In the genomic region with DNA sequence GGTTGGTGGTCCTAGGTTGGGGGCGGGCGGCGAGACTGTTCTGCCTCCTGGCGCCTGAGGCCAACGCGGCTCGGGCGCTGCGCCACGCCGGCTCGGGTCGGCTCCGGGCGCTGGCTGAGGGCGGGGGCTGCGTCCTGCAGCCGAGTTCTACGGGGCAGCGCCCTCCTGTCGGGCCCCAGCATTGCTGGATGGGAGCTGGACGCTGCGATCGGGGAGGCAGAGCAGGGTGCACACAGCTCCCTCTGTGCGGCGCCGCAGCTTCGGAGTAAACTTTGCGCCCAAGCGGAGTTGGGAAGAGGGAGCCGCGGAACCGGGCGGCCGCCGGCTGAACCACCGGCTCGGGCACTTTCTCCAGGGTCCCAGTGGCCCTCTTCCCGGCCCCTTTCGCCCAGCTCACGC, we compare ENCODE assay signal across 8 cellular contexts. TPM values are rescaled to one million over a fixed set of nuclear protein-coding genes. Genes with fewer than 3 reads are reported as not detected.
DNase-seq lines count a peak whose midpoint lies in the region; ATAC-seq and TF ChIP-seq lines count a peak whose summit lies in the region.

No MANE protein-coding gene starts in this region.

- no peaks in the 10 kb centered on the region for H4K20me1 ChIP-seq in SK-N-SH (ENCODE audit: insufficient read depth)

- H3K9me2 ChIP-seq in SK-N-SH = no peaks in the 10 kb centered on the region

- H3K36me3 ChIP-seq in SK-N-SH (replicated peaks in 1 of 2; ENCODE audit: control insufficient read depth in 1 of 2, insufficient read depth in 2 of 2, low read length in 1 of 2) (no peaks in the 10 kb centered on the region), left ventricle myocardium inferior (no peaks in the 10 kb centered on the region), gastrocnemius medialis (no peaks in the 10 kb centered on the region)

- no peaks in the 10 kb centered on the region for H3F3A ChIP-seq in SK-N-SH (replicated peaks; ENCODE audit: insufficient read depth)

- TF ChIP-seq RAD21 in SK-N-SH (IDR thresholded peaks at IDR 0.05; ENCODE audit: low read length) = no peak

- H3K4me3 ChIP-seq in GM08714 (ENCODE audit: low read length) (peak overlapping the region; percentile 35; the same call in 1 of the 2 replicates), SK-N-SH (ENCODE audit: low read depth in 2 of 2, low read length in 1 of 2) (peak overlapping the region; percentile 46 to 71), left ventricle myocardium inferior (peak overlapping the region; percentile 77), gastrocnemius medialis (peak overlapping the region; percentile 53 to 74 (median 58))

- intact Hi-C loops in left ventricle myocardium inferior (cut with micrococcal nuclease) (no loop called here), gastrocnemius medialis (cut with DNase I; ENCODE audit: low total_unique reads) (loop anchor here (5.0 kb wide), 1 partner anchor 52 kb away; the partner anchor contains the start of gene PPIC)

- peak overlapping the region; percentile 78; the same call in 1 of the 2 replicates for H2AFZ ChIP-seq in SK-N-SH (ENCODE audit: low read depth)

- no peak for TF ChIP-seq CTCF in SK-N-SH (IDR thresholded peaks at IDR 0.05)
- TF ChIP-seq CTCF in left ventricle myocardium inferior (IDR thresholded peaks at IDR 0.05; ENCODE audit: borderline replicate concordance) = no peak
- no peak for TF ChIP-seq CTCF in gastrocnemius medialis (IDR thresholded peaks at IDR 0.05 in 4 of 5, conservative IDR thresholded peaks at IDR 0.05 in 1 of 5)

- H3K9me3 ChIP-seq in SK-N-SH (no peaks in the 10 kb centered on the region), left ventricle myocardium inferior (replicated peaks) (no peaks in the 10 kb centered on the region), gastrocnemius medialis (no peaks in the 10 kb centered on the region)

- H3K27me3 ChIP-seq in SK-N-SH (ENCODE audit: insufficient read depth) (peaks cover 81% of the 10 kb centered on the region), left ventricle myocardium inferior (ENCODE audit: low read depth) (peaks cover 93% of the 10 kb centered on the region), gastrocnemius medialis (peaks cover 90 to 94% (median 93%) of the 10 kb centered on the region in 3 donors)

- ATAC-seq in gastrocnemius medialis = peak in 1 of 2 donors; percentile 32
- no peak for ATAC-seq in HG02588 (IDR thresholded peaks at IDR 0.05; ENCODE audit: unreplicated experiment)
- no peak for ATAC-seq in activated naive CD8-positive, alpha-beta T cell treated with anti-CD3 and anti-CD28 coated beads, Interleukin-2, amount 50 U/mL, for 24 hours

- H3K4me3 Mint-ChIP-seq in activated naive CD8-positive, alpha-beta T cell treated with anti-CD3 and anti-CD28 coated beads, Interleukin-2, amount 50 U/mL, for 24 hours = no peak overlapping the region

- in situ Hi-C loops in gastrocnemius medialis (cut with MboI; ENCODE audit: low sequenced_read_pairs in 4 of 4) = no loop called here

- POLR2A ChIA-PET in SK-N-SH (lab: Yijun Ruan, JAX) = no interaction called here

- DNase-seq in SK-N-SH = peak; percentile 64
- DNase-seq in left ventricle myocardium inferior = peak; percentile 21
- no peak for DNase-seq in gastrocnemius medialis
- no peak for DNase-seq in SW480 (ENCODE audit: low spot score)
- no peak for DNase-seq in SHP77 treated with DMSO at 0.1 percent for 48 hours (lab: John Stamatoyannopoulos, UW)
- DNase-seq in activated naive CD8-positive, alpha-beta T cell treated with anti-CD3 and anti-CD28 coated beads, Interleukin-2, amount 50 U/mL, for 24 hours = no peak

- peaks cover 77% of the 10 kb centered on the region for H3K27me3 Mint-ChIP-seq in activated naive CD8-positive, alpha-beta T cell treated with anti-CD3 and anti-CD28 coated beads, Interleukin-2, amount 50 U/mL, for 24 hours

- TF ChIP-seq EP300 in SK-N-SH (IDR thresholded peaks at IDR 0.05; ENCODE audit: borderline replicate concordance in 1 of 2, low read depth in 1 of 2, low read length in 1 of 2) = no peak

- CTCF ChIA-PET in SK-N-SH (lab: Yijun Ruan, JAX) = interaction anchor here (0.7 to 1.6 kb wide), 3 partner anchors 520 to 894 kb away, joined by 3 read pairs; no protein-coding TSS in a partner anchor

- H3K9ac ChIP-seq in SK-N-SH = no peak overlapping the region

- H3K27ac ChIP-seq in SK-N-SH (ENCODE audit: low read depth in 2 of 2, low read length in 1 of 2) (no peak overlapping the region), left ventricle myocardium inferior (replicated peaks) (no peak overlapping the region), gastrocnemius medialis (no peak overlapping the region)

- TF ChIP-seq POLR2A in gastrocnemius medialis (IDR thresholded peaks at IDR 0.05) = no peak

- peak overlapping the region; percentile 92 for H3K4me2 ChIP-seq in SK-N-SH

- H3K4me1 Mint-ChIP-seq in activated naive CD8-positive, alpha-beta T cell treated with anti-CD3 and anti-CD28 coated beads, Interleukin-2, amount 50 U/mL, for 24 hours = peaks cover 19% of the 10 kb centered on the region

- H3K9me3 Mint-ChIP-seq in activated naive CD8-positive, alpha-beta T cell treated with anti-CD3 and anti-CD28 coated beads, Interleukin-2, amount 50 U/mL, for 24 hours = no peaks in the 10 kb centered on the region

- 1% methylated on average over 12 of the region's 41 CpGs for WGBS in SK-N-SH (ENCODE audit: low lambda C conversion rate)

- H3K4me1 ChIP-seq in SK-N-SH (ENCODE audit: control insufficient read depth in 1 of 2, insufficient read depth in 2 of 2, low read depth in 1 of 2, low read length in 1 of 2) (peaks cover 0 to 40% of the 10 kb centered on the region in 2 experiments; a peak in 1 of 4 replicates), left ventricle myocardium inferior (peaks cover 37% of the 10 kb centered on the region), gastrocnemius medialis (peaks cover 21 to 30% of the 10 kb centered on the region in 2 donors)

- no peaks in the 10 kb centered on the region for H3K79me2 ChIP-seq in SK-N-SH (ENCODE audit: insufficient read depth)

- no peaks in the 10 kb centered on the region for H3K36me3 Mint-ChIP-seq in activated naive CD8-positive, alpha-beta T cell treated with anti-CD3 and anti-CD28 coated beads, Interleukin-2, amount 50 U/mL, for 24 hours (ENCODE audit: low read depth)

- no peak overlapping the region for H3K27ac Mint-ChIP-seq in activated naive CD8-positive, alpha-beta T cell treated with anti-CD3 and anti-CD28 coated beads, Interleukin-2, amount 50 U/mL, for 24 hours

TF ChIP-seq in SK-N-SH, 30 proteins besides CTCF, POLR2A, EP300 and RAD21:
- TF ChIP-seq GABPA (IDR thresholded peaks at IDR 0.05; ENCODE audit: low read depth) (no peak), POLR2AphosphoS5 (IDR thresholded peaks at IDR 0.05; ENCODE audit: low read depth, low read length) (no peak), SMC3 (IDR thresholded peaks at IDR 0.05; ENCODE audit: low read depth, low read length) (0 out of 2 replicates have a peak, but pooled peaks have one; percentile 7)

RNA-seq across cellular contexts. Expression of gene PRDM6, which starts 0.5 kb away (rescaled TPM):
- 0.10 and 0.21 TPM in 2 replicates for polyA plus RNA-seq in SK-N-SH (2012; rRNA removed)
- 0.22 and 0.24 TPM in 2 replicates for polyA plus RNA-seq in SK-N-SH (2012; cell fraction: cytosol; rRNA removed)
- polyA plus RNA-seq in SK-N-SH (2012; cell fraction: nucleus; rRNA removed) = 0.91 and 1.00 TPM in 2 replicates
- 0.47 TPM for total RNA-seq in left ventricle myocardium inferior
- under 1 TPM; 0.02 to 0.61 (median 0.14) TPM for total RNA-seq in gastrocnemius medialis

RNA-seq across cellular contexts. Expression of gene PPIC, which starts 53.0 kb away (rescaled TPM):
- 50.6 and 55.1 TPM in 2 replicates for polyA plus RNA-seq in SK-N-SH (2012; rRNA removed)
- polyA plus RNA-seq in SK-N-SH (2012; cell fraction: cytosol; rRNA removed) = 65.6 and 68.5 TPM in 2 replicates
- 15.7 and 19.4 TPM in 2 replicates for polyA plus RNA-seq in SK-N-SH (2012; cell fraction: nucleus; rRNA removed)
- total RNA-seq in left ventricle myocardium inferior (47.5 TPM), gastrocnemius medialis (10 to 100 TPM; 10.3 to 29.8 (median 20.2) TPM)

Comparison
In these comparisons a context has a peak if more than half of its experiments do, and no peak if none do; other contexts are left out.
1. DNase-seq: peak in SK-N-SH (single experiment) and left ventricle myocardium inferior (single experiment); none in gastrocnemius medialis (0 of 2), SW480 (single experiment), SHP77 treated with DMSO at 0.1 percent for 48 hours (single experiment) and activated naive CD8-positive, alpha-beta T cell treated with anti-CD3 and anti-CD28 coated beads, Interleukin-2, amount 50 U/mL, for 24 hours (single experiment).
2. Peak in every context shown above with its lines, with median percentiles within 50 percentile points of each other: H3K4me3 ChIP-seq.